ENCODE assay signal across 13 cellular contexts in the genomic region with DNA sequence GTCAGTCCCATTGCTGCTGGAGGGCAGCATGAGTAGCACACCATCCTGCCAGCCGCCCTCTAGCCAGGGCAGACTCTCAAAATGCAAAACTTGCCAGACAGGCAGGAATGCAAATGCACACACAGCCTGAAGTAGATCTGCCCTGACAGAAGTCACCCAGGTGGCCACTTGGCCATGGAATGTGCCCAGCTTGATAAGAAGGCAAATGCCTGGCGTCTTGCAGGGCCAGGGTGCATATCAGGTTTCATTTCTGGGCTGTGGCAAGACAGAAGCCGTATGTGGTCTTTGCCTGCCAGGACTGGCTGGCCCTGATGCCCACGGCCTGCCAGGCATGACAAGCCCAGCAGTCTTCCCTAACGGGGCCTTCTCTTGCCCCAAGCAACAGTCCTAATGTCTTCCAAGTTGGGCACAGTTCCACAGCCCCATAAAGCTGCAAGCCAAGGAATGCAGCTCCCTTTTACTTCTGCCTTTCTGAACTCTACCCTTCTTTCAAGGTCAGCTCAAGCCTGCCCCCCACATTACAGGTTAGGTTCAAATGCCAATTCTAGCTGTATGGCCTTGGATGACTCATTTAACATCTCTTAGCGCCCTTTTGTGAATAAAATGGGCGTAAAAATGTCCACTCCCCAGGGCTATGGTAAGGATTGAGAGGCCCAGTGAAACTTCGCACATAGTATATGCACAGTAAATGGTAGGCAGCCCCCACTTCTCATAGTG. TPM values are rescaled to one million over a fixed set of nuclear protein-coding genes. Genes with fewer than 3 reads are reported as not detected.
DNase-seq lines count a peak whose midpoint lies in the region; ATAC-seq and TF ChIP-seq lines count a peak whose summit lies in the region.
"Had no signal": no experiment of that assay in that cellular context is flagged by ENCODE, and none has a peak within 500 bp of the region (broad histone marks: within the 10 kb centered on the region; RNA-seq: fewer than 3 reads in every experiment).

No MANE protein-coding gene starts in this region.

- no peaks in the 10 kb centered on the region for H4K20me1 ChIP-seq in GM23338 (replicated peaks; ENCODE audit: insufficient read depth)

- H3K79me2 ChIP-seq in GM23338 (replicated peaks; ENCODE audit: insufficient read depth), result no peaks in the 10 kb centered on the region

- H3K4me1 ChIP-seq in GM23338 (ENCODE audit: insufficient read depth), result no peaks in the 10 kb centered on the region

- no peak overlapping the region for H3K27ac ChIP-seq in GM23338 (ENCODE audit: low read depth)

- no peak overlapping the region for H2AFZ ChIP-seq in GM23338

- H3K9me2 ChIP-seq in GM23338 (ENCODE audit: insufficient read depth), result no peaks in the 10 kb centered on the region

- DNase-seq in GM23338 (ENCODE audit: low spot score) (peak; percentile 6), NCI-H510A treated with DMSO at 0.1 percent for 48 hours (lab: John Stamatoyannopoulos, UW) (peak; percentile 42), left cardiac atrium (no peak), renal cortical epithelial cell (ENCODE audit: low read depth) (peak; percentile 17), HFFc6 (no peak)
- no peak for DNase-seq in activated T-cell treated with anti-CD3 and anti-CD28 coated beads, Interleukin-2, amount 50 U/mL, for 1 hour
- DNase-seq: activated CD8-positive, alpha-beta memory T cell treated with anti-CD3 and anti-CD28 coated beads, Interleukin-2, amount 50 U/mL, for 48 hours; NCI-H748 treated with DMSO at 0.1 percent for 48 hours; T-helper 2 cell had no signal

- intact Hi-C loops in left cardiac atrium (cut with DNase I), result no loop called here

- no peaks in the 10 kb centered on the region for H3K9me3 Mint-ChIP-seq in GM23338
- no peaks in the 10 kb centered on the region for H3K9me3 Mint-ChIP-seq in HFFc6
- H3K9me3 Mint-ChIP-seq: brain had no signal

- H3K36me3 ChIP-seq in GM23338 (ENCODE audit: insufficient read depth), result no peaks in the 10 kb centered on the region

- H3K27me3 Mint-ChIP-seq in GM23338 (ENCODE audit: insufficient read depth, low read depth, poor library complexity), result peaks cover 2% of the 10 kb centered on the region
- peaks cover 6% of the 10 kb centered on the region; the same call in 1 of the 2 replicates for H3K27me3 Mint-ChIP-seq in HFFc6 (ENCODE audit: insufficient read depth)

- no peaks in the 10 kb centered on the region for H3F3A ChIP-seq in GM23338 (replicated peaks; ENCODE audit: low read depth)

- ATAC-seq in GM23338 (peak; percentile 22; the same call in 1 of the 3 replicates), left cardiac atrium (peak; percentile 20 to 58), HG03571 (IDR thresholded peaks at IDR 0.05; ENCODE audit: unreplicated experiment) (no peak)

- no peaks in the 10 kb centered on the region for H3K4me1 Mint-ChIP-seq in GM23338
- H3K4me1 Mint-ChIP-seq in HFFc6 (ENCODE audit: low read depth), result peaks cover 37% of the 10 kb centered on the region

- H3K4me3 Mint-ChIP-seq in GM23338 (no peak overlapping the region), HFFc6 (no peak overlapping the region)
- H3K4me3 Mint-ChIP-seq: brain had no signal

- H3K36me3 Mint-ChIP-seq in GM23338 (ENCODE audit: low read depth) (no peaks in the 10 kb centered on the region), HFFc6 (ENCODE audit: low read depth) (no peaks in the 10 kb centered on the region)
- H3K36me3 Mint-ChIP-seq: brain had no signal

- no peak overlapping the region for H3K4me2 ChIP-seq in GM23338

- TF ChIP-seq CTCF in GM23338 (conservative IDR thresholded peaks at IDR 0.05; ENCODE audit: low read depth in 2 of 2) (no peak), HFFc6 (IDR thresholded peaks at IDR 0.05) (no peak)

- no peaks in the 10 kb centered on the region for H3K27me3 ChIP-seq in GM23338 (ENCODE audit: insufficient read depth)

- no peak overlapping the region for H3K27ac Mint-ChIP-seq in GM23338
- H3K27ac Mint-ChIP-seq in HFFc6, result no peak overlapping the region

- H3K4me3 ChIP-seq in GM23338, result no peak overlapping the region

TF ChIP-seq in GM23338, 12 proteins besides CTCF, POLR2A, EP300 and RAD21:
- TF ChIP-seq, protein P1, sequence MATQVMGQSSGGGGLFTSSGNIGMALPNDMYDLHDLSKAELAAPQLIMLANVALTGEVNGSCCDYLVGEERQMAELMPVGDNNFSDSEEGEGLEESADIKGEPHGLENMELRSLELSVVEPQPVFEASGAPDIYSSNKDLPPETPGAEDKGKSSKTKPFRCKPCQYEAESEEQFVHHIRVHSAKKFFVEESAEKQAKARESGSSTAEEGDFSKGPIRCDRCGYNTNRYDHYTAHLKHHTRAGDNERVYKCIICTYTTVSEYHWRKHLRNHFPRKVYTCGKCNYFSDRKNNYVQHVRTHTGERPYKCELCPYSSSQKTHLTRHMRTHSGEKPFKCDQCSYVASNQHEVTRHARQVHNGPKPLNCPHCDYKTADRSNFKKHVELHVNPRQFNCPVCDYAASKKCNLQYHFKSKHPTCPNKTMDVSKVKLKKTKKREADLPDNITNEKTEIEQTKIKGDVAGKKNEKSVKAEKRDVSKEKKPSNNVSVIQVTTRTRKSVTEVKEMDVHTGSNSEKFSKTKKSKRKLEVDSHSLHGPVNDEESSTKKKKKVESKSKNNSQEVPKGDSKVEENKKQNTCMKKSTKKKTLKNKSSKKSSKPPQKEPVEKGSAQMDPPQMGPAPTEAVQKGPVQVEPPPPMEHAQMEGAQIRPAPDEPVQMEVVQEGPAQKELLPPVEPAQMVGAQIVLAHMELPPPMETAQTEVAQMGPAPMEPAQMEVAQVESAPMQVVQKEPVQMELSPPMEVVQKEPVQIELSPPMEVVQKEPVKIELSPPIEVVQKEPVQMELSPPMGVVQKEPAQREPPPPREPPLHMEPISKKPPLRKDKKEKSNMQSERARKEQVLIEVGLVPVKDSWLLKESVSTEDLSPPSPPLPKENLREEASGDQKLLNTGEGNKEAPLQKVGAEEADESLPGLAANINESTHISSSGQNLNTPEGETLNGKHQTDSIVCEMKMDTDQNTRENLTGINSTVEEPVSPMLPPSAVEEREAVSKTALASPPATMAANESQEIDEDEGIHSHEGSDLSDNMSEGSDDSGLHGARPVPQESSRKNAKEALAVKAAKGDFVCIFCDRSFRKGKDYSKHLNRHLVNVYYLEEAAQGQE (IDR thresholded peaks at IDR 0.05; ENCODE audit: unreplicated experiment), result no peak
- TF ChIP-seq POLR2AphosphoS5 (IDR thresholded peaks at IDR 0.05; ENCODE audit: low read depth) (no peak), EZH2 (IDR thresholded peaks at IDR 0.05; ENCODE audit: low read depth, unreplicated experiment) (no peak), CREB1 (CRISPR knock-in tag; IDR thresholded peaks at IDR 0.05; ENCODE audit: low read depth) (no peak)
- TF ChIP-seq, protein P2, sequence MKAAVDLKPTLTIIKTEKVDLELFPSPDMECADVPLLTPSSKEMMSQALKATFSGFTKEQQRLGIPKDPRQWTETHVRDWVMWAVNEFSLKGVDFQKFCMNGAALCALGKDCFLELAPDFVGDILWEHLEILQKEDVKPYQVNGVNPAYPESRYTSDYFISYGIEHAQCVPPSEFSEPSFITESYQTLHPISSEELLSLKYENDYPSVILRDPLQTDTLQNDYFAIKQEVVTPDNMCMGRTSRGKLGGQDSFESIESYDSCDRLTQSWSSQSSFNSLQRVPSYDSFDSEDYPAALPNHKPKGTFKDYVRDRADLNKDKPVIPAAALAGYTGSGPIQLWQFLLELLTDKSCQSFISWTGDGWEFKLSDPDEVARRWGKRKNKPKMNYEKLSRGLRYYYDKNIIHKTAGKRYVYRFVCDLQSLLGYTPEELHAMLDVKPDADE (IDR thresholded peaks at IDR 0.05), result no peak
TF ChIP-seq in GM23338: peak in this region for 0.

RNA-seq across cellular contexts. Expression of a gene that starts 29.7 kb away (rescaled TPM):
- total RNA-seq in GM23338 (2014; rRNA removed; shearing (Covaris generic)), result 2.7 and 5.2 TPM in 2 replicates
- polyA plus RNA-seq in GM23338 (2016; fragmentation: Nextera tagmentation; extraction: Ambion mirVana), result 2.1 and 3.4 TPM in 2 replicates
- total RNA-seq in left cardiac atrium (under 1 TPM; 0.18 to 0.44 TPM), renal cortical epithelial cell (not detected in 2 replicates)
- total RNA-seq in HFFc6 (2021; fragmentation: NEBNext Ultra II Directional; extraction: Animal tissue kit (Norgen Biotek cat#: 25700)), result not detected
- total RNA-seq: lower leg skin had no signal

RNA-seq across cellular contexts. Expression of a gene that starts 51.0 kb away (rescaled TPM):
- not detected in 2 replicates for total RNA-seq in GM23338 (2014; rRNA removed; shearing (Covaris generic))
- not detected in 2 replicates for polyA plus RNA-seq in GM23338 (2016; fragmentation: Nextera tagmentation; extraction: Ambion mirVana)
- total RNA-seq in left cardiac atrium (under 1 TPM; 0.10 to 0.21 TPM), renal cortical epithelial cell (not detected in 2 replicates)
- not detected for total RNA-seq in HFFc6 (2021; fragmentation: NEBNext Ultra II Directional; extraction: Animal tissue kit (Norgen Biotek cat#: 25700))
- polyA plus RNA-seq: fibroblast of lung had no signal

Comparison
In these comparisons a context has a peak if more than half of its experiments do, and no peak if none do; other contexts are left out.
1. DNase-seq: peak in GM23338 (single experiment), NCI-H510A treated with DMSO at 0.1 percent for 48 hours (single experiment) and renal cortical epithelial cell (single experiment); none in left cardiac atrium (single experiment), activated T-cell treated with anti-CD3 and anti-CD28 coated beads, Interleukin-2, amount 50 U/mL, for 1 hour (single experiment) and HFFc6 (single experiment).